ENCODE assay signal across 2 cellular contexts in the genomic region with DNA sequence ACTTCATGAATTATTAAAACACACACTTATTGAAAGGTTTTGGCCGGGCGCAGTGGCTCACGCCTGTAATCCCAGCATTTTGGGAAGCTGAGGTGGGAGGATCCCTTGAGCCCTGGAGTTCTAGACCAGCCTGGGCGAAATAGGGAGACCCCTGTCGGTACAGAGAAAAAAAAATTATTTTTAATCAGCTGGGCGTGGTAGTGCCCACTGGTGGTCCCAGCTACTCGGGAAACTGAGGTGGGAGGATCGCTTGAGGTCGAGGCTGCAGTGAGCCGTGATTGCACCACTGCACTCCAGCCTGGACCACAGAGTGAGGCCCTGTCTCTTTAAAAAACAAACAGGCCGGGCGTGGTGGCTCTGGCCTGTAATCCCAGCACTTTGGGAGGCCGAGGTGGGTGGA.
TF ChIP-seq lines count a peak whose summit lies in the region.

No MANE protein-coding gene starts in this region.

TF ChIP-seq in HCT116, 20 proteins besides CTCF, POLR2A, EP300 and RAD21:
- no peak for TF ChIP-seq ZNF274 (IDR thresholded peaks at IDR 0.05; ENCODE audit: low read depth, low read length)
- no peak for TF ChIP-seq YY1 (IDR thresholded peaks at IDR 0.05; ENCODE audit: extremely low read depth, insufficient replicate concordance, low read depth, low read length)
- TF ChIP-seq, protein P1, sequence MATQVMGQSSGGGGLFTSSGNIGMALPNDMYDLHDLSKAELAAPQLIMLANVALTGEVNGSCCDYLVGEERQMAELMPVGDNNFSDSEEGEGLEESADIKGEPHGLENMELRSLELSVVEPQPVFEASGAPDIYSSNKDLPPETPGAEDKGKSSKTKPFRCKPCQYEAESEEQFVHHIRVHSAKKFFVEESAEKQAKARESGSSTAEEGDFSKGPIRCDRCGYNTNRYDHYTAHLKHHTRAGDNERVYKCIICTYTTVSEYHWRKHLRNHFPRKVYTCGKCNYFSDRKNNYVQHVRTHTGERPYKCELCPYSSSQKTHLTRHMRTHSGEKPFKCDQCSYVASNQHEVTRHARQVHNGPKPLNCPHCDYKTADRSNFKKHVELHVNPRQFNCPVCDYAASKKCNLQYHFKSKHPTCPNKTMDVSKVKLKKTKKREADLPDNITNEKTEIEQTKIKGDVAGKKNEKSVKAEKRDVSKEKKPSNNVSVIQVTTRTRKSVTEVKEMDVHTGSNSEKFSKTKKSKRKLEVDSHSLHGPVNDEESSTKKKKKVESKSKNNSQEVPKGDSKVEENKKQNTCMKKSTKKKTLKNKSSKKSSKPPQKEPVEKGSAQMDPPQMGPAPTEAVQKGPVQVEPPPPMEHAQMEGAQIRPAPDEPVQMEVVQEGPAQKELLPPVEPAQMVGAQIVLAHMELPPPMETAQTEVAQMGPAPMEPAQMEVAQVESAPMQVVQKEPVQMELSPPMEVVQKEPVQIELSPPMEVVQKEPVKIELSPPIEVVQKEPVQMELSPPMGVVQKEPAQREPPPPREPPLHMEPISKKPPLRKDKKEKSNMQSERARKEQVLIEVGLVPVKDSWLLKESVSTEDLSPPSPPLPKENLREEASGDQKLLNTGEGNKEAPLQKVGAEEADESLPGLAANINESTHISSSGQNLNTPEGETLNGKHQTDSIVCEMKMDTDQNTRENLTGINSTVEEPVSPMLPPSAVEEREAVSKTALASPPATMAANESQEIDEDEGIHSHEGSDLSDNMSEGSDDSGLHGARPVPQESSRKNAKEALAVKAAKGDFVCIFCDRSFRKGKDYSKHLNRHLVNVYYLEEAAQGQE (IDR thresholded peaks at IDR 0.05; ENCODE audit: low read depth): no peak
- TF ChIP-seq, protein P2, sequence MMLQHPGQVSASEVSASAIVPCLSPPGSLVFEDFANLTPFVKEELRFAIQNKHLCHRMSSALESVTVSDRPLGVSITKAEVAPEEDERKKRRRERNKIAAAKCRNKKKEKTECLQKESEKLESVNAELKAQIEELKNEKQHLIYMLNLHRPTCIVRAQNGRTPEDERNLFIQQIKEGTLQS (IDR thresholded peaks at IDR 0.05): no peak
- no peak for TF ChIP-seq ZFX (IDR thresholded peaks at IDR 0.05)
- no peak for TF ChIP-seq SIN3A (IDR thresholded peaks at IDR 0.05; ENCODE audit: low read depth)

TF ChIP-seq in K562, 482 proteins besides CTCF, POLR2A, EP300 and RAD21:
- TF ChIP-seq BCOR (IDR thresholded peaks at IDR 0.05): 0 out of 2 replicates have a peak, but pooled peaks have one; percentile 11
- TF ChIP-seq, protein P3, sequence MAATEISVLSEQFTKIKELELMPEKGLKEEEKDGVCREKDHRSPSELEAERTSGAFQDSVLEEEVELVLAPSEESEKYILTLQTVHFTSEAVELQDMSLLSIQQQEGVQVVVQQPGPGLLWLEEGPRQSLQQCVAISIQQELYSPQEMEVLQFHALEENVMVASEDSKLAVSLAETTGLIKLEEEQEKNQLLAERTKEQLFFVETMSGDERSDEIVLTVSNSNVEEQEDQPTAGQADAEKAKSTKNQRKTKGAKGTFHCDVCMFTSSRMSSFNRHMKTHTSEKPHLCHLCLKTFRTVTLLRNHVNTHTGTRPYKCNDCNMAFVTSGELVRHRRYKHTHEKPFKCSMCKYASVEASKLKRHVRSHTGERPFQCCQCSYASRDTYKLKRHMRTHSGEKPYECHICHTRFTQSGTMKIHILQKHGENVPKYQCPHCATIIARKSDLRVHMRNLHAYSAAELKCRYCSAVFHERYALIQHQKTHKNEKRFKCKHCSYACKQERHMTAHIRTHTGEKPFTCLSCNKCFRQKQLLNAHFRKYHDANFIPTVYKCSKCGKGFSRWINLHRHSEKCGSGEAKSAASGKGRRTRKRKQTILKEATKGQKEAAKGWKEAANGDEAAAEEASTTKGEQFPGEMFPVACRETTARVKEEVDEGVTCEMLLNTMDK (IDR thresholded peaks at IDR 0.05; ENCODE audit: borderline replicate concordance, insufficient read depth, low read depth, low read length, poor library complexity, severe bottlenecking): peak; percentile 52
- TF ChIP-seq MAFK (IDR thresholded peaks at IDR 0.05; ENCODE audit: low read length): no peak
- peak; percentile 27; the same call in 1 of the 2 replicates for TF ChIP-seq KLF13 (tag; IDR thresholded peaks at IDR 0.05; ENCODE audit: borderline replicate concordance, low read depth)
- peak; percentile 26; the same call in 1 of the 2 replicates for TF ChIP-seq SP1 (CRISPR knock-in tag; IDR thresholded peaks at IDR 0.05)
- TF ChIP-seq, protein P4, sequence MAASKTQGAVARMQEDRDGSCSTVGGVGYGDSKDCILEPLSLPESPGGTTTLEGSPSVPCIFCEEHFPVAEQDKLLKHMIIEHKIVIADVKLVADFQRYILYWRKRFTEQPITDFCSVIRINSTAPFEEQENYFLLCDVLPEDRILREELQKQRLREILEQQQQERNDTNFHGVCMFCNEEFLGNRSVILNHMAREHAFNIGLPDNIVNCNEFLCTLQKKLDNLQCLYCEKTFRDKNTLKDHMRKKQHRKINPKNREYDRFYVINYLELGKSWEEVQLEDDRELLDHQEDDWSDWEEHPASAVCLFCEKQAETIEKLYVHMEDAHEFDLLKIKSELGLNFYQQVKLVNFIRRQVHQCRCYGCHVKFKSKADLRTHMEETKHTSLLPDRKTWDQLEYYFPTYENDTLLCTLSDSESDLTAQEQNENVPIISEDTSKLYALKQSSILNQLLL (CRISPR knock-in tag; IDR thresholded peaks at IDR 0.05; ENCODE audit: borderline replicate concordance): no peak
- TF ChIP-seq, protein P5, sequence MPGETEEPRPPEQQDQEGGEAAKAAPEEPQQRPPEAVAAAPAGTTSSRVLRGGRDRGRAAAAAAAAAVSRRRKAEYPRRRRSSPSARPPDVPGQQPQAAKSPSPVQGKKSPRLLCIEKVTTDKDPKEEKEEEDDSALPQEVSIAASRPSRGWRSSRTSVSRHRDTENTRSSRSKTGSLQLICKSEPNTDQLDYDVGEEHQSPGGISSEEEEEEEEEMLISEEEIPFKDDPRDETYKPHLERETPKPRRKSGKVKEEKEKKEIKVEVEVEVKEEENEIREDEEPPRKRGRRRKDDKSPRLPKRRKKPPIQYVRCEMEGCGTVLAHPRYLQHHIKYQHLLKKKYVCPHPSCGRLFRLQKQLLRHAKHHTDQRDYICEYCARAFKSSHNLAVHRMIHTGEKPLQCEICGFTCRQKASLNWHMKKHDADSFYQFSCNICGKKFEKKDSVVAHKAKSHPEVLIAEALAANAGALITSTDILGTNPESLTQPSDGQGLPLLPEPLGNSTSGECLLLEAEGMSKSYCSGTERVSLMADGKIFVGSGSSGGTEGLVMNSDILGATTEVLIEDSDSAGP (CRISPR knock-in tag; IDR thresholded peaks at IDR 0.05): peak; percentile 70
- TF ChIP-seq HDAC3 (IDR thresholded peaks at IDR 0.05; ENCODE audit: borderline replicate concordance, partially characterized antibody): no peak
- no peak for TF ChIP-seq NR3C1 (CRISPR knock-in tag; IDR thresholded peaks at IDR 0.05)
- TF ChIP-seq, protein P6, sequence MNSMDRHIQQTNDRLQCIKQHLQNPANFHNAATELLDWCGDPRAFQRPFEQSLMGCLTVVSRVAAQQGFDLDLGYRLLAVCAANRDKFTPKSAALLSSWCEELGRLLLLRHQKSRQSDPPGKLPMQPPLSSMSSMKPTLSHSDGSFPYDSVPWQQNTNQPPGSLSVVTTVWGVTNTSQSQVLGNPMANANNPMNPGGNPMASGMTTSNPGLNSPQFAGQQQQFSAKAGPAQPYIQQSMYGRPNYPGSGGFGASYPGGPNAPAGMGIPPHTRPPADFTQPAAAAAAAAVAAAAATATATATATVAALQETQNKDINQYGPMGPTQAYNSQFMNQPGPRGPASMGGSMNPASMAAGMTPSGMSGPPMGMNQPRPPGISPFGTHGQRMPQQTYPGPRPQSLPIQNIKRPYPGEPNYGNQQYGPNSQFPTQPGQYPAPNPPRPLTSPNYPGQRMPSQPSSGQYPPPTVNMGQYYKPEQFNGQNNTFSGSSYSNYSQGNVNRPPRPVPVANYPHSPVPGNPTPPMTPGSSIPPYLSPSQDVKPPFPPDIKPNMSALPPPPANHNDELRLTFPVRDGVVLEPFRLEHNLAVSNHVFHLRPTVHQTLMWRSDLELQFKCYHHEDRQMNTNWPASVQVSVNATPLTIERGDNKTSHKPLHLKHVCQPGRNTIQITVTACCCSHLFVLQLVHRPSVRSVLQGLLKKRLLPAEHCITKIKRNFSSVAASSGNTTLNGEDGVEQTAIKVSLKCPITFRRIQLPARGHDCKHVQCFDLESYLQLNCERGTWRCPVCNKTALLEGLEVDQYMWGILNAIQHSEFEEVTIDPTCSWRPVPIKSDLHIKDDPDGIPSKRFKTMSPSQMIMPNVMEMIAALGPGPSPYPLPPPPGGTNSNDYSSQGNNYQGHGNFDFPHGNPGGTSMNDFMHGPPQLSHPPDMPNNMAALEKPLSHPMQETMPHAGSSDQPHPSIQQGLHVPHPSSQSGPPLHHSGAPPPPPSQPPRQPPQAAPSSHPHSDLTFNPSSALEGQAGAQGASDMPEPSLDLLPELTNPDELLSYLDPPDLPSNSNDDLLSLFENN (IDR thresholded peaks at IDR 0.05; ENCODE audit: low read depth in 2 of 2, low read length in 2 of 2): no peak
- TF ChIP-seq, protein P7, sequence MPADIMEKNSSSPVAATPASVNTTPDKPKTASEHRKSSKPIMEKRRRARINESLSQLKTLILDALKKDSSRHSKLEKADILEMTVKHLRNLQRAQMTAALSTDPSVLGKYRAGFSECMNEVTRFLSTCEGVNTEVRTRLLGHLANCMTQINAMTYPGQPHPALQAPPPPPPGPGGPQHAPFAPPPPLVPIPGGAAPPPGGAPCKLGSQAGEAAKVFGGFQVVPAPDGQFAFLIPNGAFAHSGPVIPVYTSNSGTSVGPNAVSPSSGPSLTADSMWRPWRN (IDR thresholded peaks at IDR 0.05; ENCODE audit: low read depth): no peak
